Comparison of ENCODE assay signal across 7 cellular contexts in the genomic region with DNA sequence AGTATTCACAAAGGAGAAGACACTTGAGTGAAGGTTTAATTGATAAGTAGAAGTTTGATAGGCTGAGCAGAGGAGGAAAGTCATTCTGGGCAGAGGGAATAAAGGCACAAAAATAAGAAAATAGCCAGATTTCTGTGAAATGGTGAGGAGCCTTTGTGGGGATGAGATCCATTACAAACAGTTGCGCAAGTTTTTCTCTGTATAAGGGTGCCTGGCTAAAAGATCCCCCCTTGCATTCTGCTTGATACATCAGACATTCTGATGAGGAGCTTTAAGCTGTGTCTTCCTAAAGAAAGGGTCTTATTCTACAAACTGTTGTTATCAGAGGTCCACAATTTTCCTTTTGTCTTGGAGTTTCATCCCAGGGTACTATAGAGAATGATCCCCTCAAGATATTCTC.
"Had no signal": no experiment of that assay in that cellular context is flagged by ENCODE, and none has a peak within 500 bp of the region (broad histone marks: within the 10 kb centered on the region; RNA-seq: fewer than 3 reads in every experiment).

No MANE protein-coding gene starts in this region.

- H3K4me3 ChIP-seq: GM12878 had no signal

- DNase-seq: GDM1, GF-D8 had no signal

- ATAC-seq: GM12878 had no signal

- FAIRE-seq: G401.6, GM12878, GM12891, GM12892, GM18507 had no signal
